ENCODE assay signal across 15 cellular contexts in the genomic region with DNA sequence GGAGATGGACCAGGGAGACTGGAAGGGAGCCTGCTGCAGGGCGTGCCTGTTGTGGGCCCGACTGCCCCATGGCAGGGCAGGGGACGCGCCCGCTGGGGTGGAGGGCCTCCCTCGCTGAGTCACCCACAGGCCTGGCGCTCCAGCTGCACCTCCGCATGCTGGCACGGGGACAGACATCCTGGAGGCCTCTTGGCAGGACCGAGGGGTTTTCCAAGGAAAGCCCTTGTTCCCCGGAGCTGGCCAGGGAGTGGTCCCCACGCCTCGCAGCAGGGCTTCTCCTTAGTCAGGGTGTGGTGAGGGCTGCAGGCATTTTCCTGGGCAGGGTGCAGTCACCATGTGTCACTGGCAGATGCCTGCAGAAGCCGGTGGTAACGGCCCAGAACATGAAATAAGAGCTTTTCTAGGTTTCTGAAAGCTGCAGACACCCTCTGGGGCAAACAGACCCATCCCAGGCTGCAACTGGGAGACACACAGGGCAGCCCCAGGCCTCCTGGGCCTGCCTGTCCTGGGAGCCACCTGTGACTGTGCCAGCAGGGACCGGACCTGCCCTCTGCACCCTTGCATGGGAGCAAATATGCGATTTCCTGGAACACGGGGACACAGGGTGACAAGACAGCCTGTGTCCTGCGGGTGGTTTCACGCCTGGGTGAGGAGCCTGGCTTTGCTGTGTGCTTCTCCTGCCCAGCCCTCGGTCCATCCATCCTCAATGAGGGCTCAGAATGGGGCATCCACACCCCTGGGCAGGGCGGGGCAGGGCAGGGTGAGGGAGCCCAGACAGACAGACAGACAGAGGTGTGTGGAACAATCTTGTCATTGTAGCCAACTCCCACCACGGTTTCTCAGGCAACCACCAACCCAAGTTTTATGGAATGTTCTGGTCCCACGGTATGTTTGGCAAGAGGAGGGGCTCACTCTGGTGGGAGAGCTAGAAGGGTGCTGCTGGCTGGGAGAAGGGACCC. TPM values are rescaled to one million over a fixed set of nuclear protein-coding genes. Genes with fewer than 3 reads are reported as not detected.
DNase-seq lines count a peak whose midpoint lies in the region; ATAC-seq, FAIRE-seq and TF ChIP-seq lines count a peak whose summit lies in the region.
"Had no signal": no experiment of that assay in that cellular context is flagged by ENCODE, and none has a peak within 500 bp of the region (broad histone marks: within the 10 kb centered on the region; RNA-seq: fewer than 3 reads in every experiment).

No MANE protein-coding gene starts in this region.

- peaks cover 27% of the 10 kb centered on the region for H3K4me1 ChIP-seq in A549
- peaks cover 32 to 33% of the 10 kb centered on the region in 2 experiments for H3K4me1 ChIP-seq in HCT116 (ENCODE audit: control insufficient read depth in 1 of 2, insufficient read depth in 2 of 2, low read length in 2 of 2)
- H3K4me1 ChIP-seq in ascending aorta, result no peaks in the 10 kb centered on the region
- H3K4me1 ChIP-seq in gastroesophageal sphincter, result no peaks in the 10 kb centered on the region
- H3K4me1 ChIP-seq: body of pancreas had no signal

- H3K9me3 ChIP-seq in A549, result no peaks in the 10 kb centered on the region
- H3K9me3 ChIP-seq in HCT116 (ENCODE audit: control insufficient read depth in 1 of 2, insufficient read depth in 1 of 2, low read depth in 1 of 2, low read length in 2 of 2), result no peaks in the 10 kb centered on the region
- H3K9me3 ChIP-seq in ascending aorta, result no peaks in the 10 kb centered on the region
- H3K9me3 ChIP-seq in gastroesophageal sphincter, result no peaks in the 10 kb centered on the region
- H3K9me3 ChIP-seq: body of pancreas had no signal

- H3K27ac ChIP-seq in A549 (peak overlapping the region; percentile 54 to 68), HCT116 (ENCODE audit: low read depth, low read length) (peak overlapping the region; percentile 70), ascending aorta (peak overlapping the region; percentile 39 to 67), gastroesophageal sphincter (no peak overlapping the region)
- H3K27ac ChIP-seq: body of pancreas had no signal

- TF ChIP-seq CTCF in A549 (IDR thresholded peaks at IDR 0.05) (no peak), HCT116 (IDR thresholded peaks at IDR 0.05 in 2 of 3, conservative IDR thresholded peaks at IDR 0.05 in 1 of 3; ENCODE audit: borderline replicate concordance in 1 of 3, insufficient read depth in 1 of 3, low read depth in 2 of 3, low read length in 2 of 3) (no peak), ascending aorta (IDR thresholded peaks at IDR 0.05) (no peak), GM20000 (IDR thresholded peaks at IDR 0.05; ENCODE audit: extremely low read depth, missing control alignments) (no peak), gastroesophageal sphincter (IDR thresholded peaks at IDR 0.05) (no peak)

- FAIRE-seq in A549 (lab: Jason Lieb, UNC), result peak; percentile 61
- FAIRE-seq: GM12878 had no signal

- no peaks in the 10 kb centered on the region for H3K27me3 ChIP-seq in HCT116 (ENCODE audit: insufficient read depth, low read length)
- H3K27me3 ChIP-seq in ascending aorta, result no peaks in the 10 kb centered on the region
- peaks cover 17% of the 10 kb centered on the region for H3K27me3 ChIP-seq in gastroesophageal sphincter
- H3K27me3 ChIP-seq: body of pancreas had no signal

- no peaks in the 10 kb centered on the region for H3K79me2 ChIP-seq in HCT116 (ENCODE audit: insufficient read depth, low read length)

- no peaks in the 10 kb centered on the region for H3K9me2 ChIP-seq in HCT116 (ENCODE audit: insufficient read depth)

- H4K20me1 ChIP-seq in HCT116 (ENCODE audit: insufficient read depth), result no peaks in the 10 kb centered on the region

- peak overlapping the region; percentile 53 for H3K9ac ChIP-seq in HCT116 (ENCODE audit: low read length)

- no TSS peak for BruUV-seq in HCT116 (replicated peaks; lab: Mats Ljungman, UMichigan)

- H3K36me3 ChIP-seq in HCT116 (ENCODE audit: control insufficient read depth in 1 of 2, insufficient read depth in 2 of 2, low read length in 2 of 2) (peaks cover 0 to 18% of the 10 kb centered on the region in 2 experiments; a peak in 1 of 4 replicates), ascending aorta (peaks cover 41 to 84% of the 10 kb centered on the region in 2 donors), gastroesophageal sphincter (no peaks in the 10 kb centered on the region)

- H3K4me3 ChIP-seq in A549, result no peak overlapping the region
- H3K4me3 ChIP-seq in HCT116 (replicated peaks in 1 of 2; ENCODE audit: low read depth in 1 of 2, low read length in 2 of 2), result peak overlapping the region in 1 of 2 experiments; percentile 7; a peak in 1 of 4 replicates
- H3K4me3 ChIP-seq in ascending aorta, result no peak overlapping the region
- no peak overlapping the region for H3K4me3 ChIP-seq in gastroesophageal sphincter
- H3K4me3 ChIP-seq: body of pancreas, GM12878 had no signal

- RAD21 ChIA-PET in HCT116 (lab: Charles Lee; ENCODE audit: low non-redundant PET in 1 of 2, low total read pairs in 2 of 2, uncharacterized antibody in 2 of 2, unreplicated experiment in 2 of 2), result interaction anchor here in 1 of 2 experiments (0.8 kb wide), 1 partner anchor 211 kb away, joined by 3 read pairs; no protein-coding TSS in a partner anchor

- H3K4me2 ChIP-seq in A549 (peak overlapping the region; percentile 73), HCT116 (ENCODE audit: low read length) (peak overlapping the region; percentile 63)

- no peak overlapping the region for H2AFZ ChIP-seq in HCT116 (ENCODE audit: low read depth, low read length, poor library complexity, severe bottlenecking)

- POLR2A ChIA-PET in A549 (lab: Yijun Ruan, JAX), result interaction anchor here (0.5 kb wide), 1 partner anchor 32 kb away, joined by 5 read pairs; no protein-coding TSS in a partner anchor
- POLR2A ChIA-PET in HCT116 (lab: Charles Lee), result interaction anchor here (1.4 kb wide), 1 partner anchor 15 kb away, joined by 3 read pairs; no protein-coding TSS in a partner anchor

- ATAC-seq in A549 (peak; percentile 77 to 83), HCT116 (peak; percentile 81), left colon (peak; percentile 80), HG03135 (IDR thresholded peaks at IDR 0.05; ENCODE audit: unreplicated experiment) (no peak), gastroesophageal sphincter (no peak), HG03442 (IDR thresholded peaks at IDR 0.05; ENCODE audit: unreplicated experiment) (no peak)
- ATAC-seq: body of pancreas, GM12878 had no signal

- TF ChIP-seq EP300 in A549 (IDR thresholded peaks at IDR 0.05) (no peak), gastroesophageal sphincter (IDR thresholded peaks at IDR 0.05) (no peak)

- CTCF ChIA-PET in A549 (lab: Yijun Ruan, JAX) (interaction anchor here (0.8 to 1.9 kb wide), 7 partner anchors 12 to 212 kb away, joined by 3 to 7 read pairs (median 3); no protein-coding TSS in a partner anchor), HCT116 (lab: Charles Lee) (interaction anchor here (1.1 kb wide), 1 partner anchor 15 kb away, joined by 4 read pairs; no protein-coding TSS in a partner anchor)

- peak; percentile 82 to 83 for DNase-seq in A549 (ENCODE audit: low read depth in 1 of 2, low spot score in 1 of 2)
- DNase-seq in HCT116 (ENCODE audit: low read depth, low spot score), result peak; percentile 77
- DNase-seq in ascending aorta (ENCODE audit: low spot score in 2 of 2), result peak; percentile 37 to 88
- DNase-seq in left colon, result peak; percentile 41 to 65
- no peak for DNase-seq in GM20000 (ENCODE audit: low spot score)
- DNase-seq: CD4-positive, CD25-positive, alpha-beta regulatory T cell; Kasumi-1; midbrain; NCI-H526 treated with DMSO at 0.1 percent for 48 hours; T-helper 9 cell had no signal

- TF ChIP-seq POLR2A in A549 (IDR thresholded peaks at IDR 0.05; ENCODE audit: low read length), result no peak
- TF ChIP-seq POLR2A in HCT116 (IDR thresholded peaks at IDR 0.05; ENCODE audit: borderline replicate concordance, extremely low read depth, insufficient read depth, insufficient read length), result no peak
- TF ChIP-seq POLR2A in gastroesophageal sphincter (IDR thresholded peaks at IDR 0.05), result no peak

- 16% methylated on average over 9 of the region's 24 CpGs for WGBS in A549 (ENCODE audit: missing lambda C conversion rate)
- 70 to 100% methylated on average over 1 to 2 of the region's 24 CpGs for WGBS in gastroesophageal sphincter (ENCODE audit: low coverage in 1 of 2), 2 donors

- TF ChIP-seq RAD21 in A549 (conservative IDR thresholded peaks at IDR 0.05 in 1 of 2, IDR thresholded peaks at IDR 0.05 in 1 of 2) (no peak), HCT116 (IDR thresholded peaks at IDR 0.05; ENCODE audit: low read depth) (peak; percentile 29; the same call in 1 of the 2 replicates)

- intact Hi-C loops in HCT116 (cut with micrococcal nuclease) (no loop called here), ascending aorta (cut with DNase I) (no loop called here), left colon (cut with DNase I, micrococcal nuclease) (no loop called here)

TF ChIP-seq in A549, 52 proteins besides CTCF, POLR2A, EP300 and RAD21 (continues in another document):
- TF ChIP-seq FOSB (CRISPR knock-in tag; IDR thresholded peaks at IDR 0.05) (no peak), MYC (IDR thresholded peaks at IDR 0.05; ENCODE audit: borderline replicate concordance, low read length) (peak; percentile 42; the same call in 1 of the 2 replicates), ZNF302 (CRISPR knock-in tag; IDR thresholded peaks at IDR 0.05) (no peak), TP53 (CRISPR knock-in tag; IDR thresholded peaks at IDR 0.05) (no peak)

TF ChIP-seq in HCT116, 20 proteins besides CTCF, POLR2A, EP300 and RAD21 (continues in another document):
- TF ChIP-seq POLR2AphosphoS5 (IDR thresholded peaks at IDR 0.05; ENCODE audit: low read depth, low read length), result peak; percentile 67
- peak; percentile 87 for TF ChIP-seq JUND (IDR thresholded peaks at IDR 0.05)
- peak; percentile 68; the same call in 1 of the 2 replicates for TF ChIP-seq EGR1 (IDR thresholded peaks at IDR 0.05; ENCODE audit: low read depth)
- peak; percentile 5 for TF ChIP-seq YY1 (IDR thresholded peaks at IDR 0.05; ENCODE audit: extremely low read depth, insufficient replicate concordance, low read depth, low read length)
- TF ChIP-seq, protein P1, sequence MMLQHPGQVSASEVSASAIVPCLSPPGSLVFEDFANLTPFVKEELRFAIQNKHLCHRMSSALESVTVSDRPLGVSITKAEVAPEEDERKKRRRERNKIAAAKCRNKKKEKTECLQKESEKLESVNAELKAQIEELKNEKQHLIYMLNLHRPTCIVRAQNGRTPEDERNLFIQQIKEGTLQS (IDR thresholded peaks at IDR 0.05), result no peak
- TF ChIP-seq EZH2phosphoT487 (IDR thresholded peaks at IDR 0.05; ENCODE audit: borderline replicate concordance), result no peak

RNA-seq across cellular contexts. Expression of a gene that starts 43.2 kb away (rescaled TPM):
- polyA plus RNA-seq in A549 (2011; rRNA removed) (30.2 and 34.7 TPM in 2 replicates), A549 (2017; fragmentation: RNase III; extraction: RNeasy Plus Mini Kit Qiagen cat#74134 plus additional on column Dnase treatment) (54.4 to 64.9 TPM (median 59.1 TPM) in 3 replicates)
- 28.2 and 38.1 TPM in 2 replicates for polyA plus RNA-seq in A549 (2012; cell fraction: cytosol; rRNA removed)
- polyA plus RNA-seq in A549 (2012; cell fraction: nucleus; rRNA removed), result 29.5 and 29.7 TPM in 2 replicates
- 35.3 and 37.0 TPM in 2 replicates for polyA minus RNA-seq in A549 (2011; rRNA and poly(A)+ RNA removed)
- total RNA-seq in HCT116 (2021; ENCODE audit: unreplicated experiment) (26.7 TPM), ascending aorta (22.2 TPM), left colon (10 to 100 TPM; 32.1 to 33.2 TPM), gastroesophageal sphincter (10 to 100 TPM; 17.0 to 26.6 (median 21.9) TPM)
- 21.2 and 26.4 TPM in 2 replicates for polyA plus RNA-seq in HCT116 (2012)

Comparison
In these comparisons a context has a peak if more than half of its experiments do, and no peak if none do; other contexts are left out.
1. ATAC-seq: peak in A549 (2 of 2), HCT116 (single experiment) and left colon (single experiment); none in HG03135 (single experiment), gastroesophageal sphincter (single experiment) and HG03442 (single experiment).
2. H3K27ac ChIP-seq: peak in A549 (2 of 2), HCT116 (single experiment) and ascending aorta (2 of 2); none in gastroesophageal sphincter (0 of 4).